1 cellular context compared by ENCODE assay signal in the genomic region with DNA sequence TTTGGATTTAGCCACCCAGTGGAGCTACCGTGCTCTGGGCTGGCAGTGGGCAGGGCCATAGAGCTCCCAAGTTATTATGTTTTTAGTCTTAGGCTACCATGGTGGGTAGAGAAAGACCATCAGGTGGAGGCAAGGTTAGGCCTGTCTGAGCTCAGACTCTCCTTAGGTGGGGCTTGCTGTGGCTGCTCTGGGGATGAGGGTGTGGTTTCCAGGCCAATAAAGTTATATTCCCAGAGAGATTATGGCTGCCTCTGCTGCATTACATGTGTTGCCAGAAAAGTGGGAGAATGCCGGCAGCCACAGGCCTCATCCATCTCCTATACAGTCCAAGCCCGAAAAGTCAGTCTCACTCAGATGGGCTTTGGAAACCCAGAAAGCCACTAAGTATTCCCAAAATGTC.
TF ChIP-seq lines count a peak whose summit lies in the region.

No MANE protein-coding gene starts in this region.

TF ChIP-seq in GM23338, 12 proteins besides CTCF, POLR2A, EP300 and RAD21 (continued from another document):
- TF ChIP-seq ZNF462 (CRISPR knock-in tag; IDR thresholded peaks at IDR 0.05) = no peak
- TF ChIP-seq NANOG (IDR thresholded peaks at IDR 0.05; ENCODE audit: borderline replicate concordance) = no peak
- TF ChIP-seq POLR2AphosphoS5 (IDR thresholded peaks at IDR 0.05; ENCODE audit: low read depth) = no peak
- no peak for TF ChIP-seq STAT1 (IDR thresholded peaks at IDR 0.05; ENCODE audit: unreplicated experiment)
- no peak for TF ChIP-seq ZNF114 (CRISPR knock-in tag; IDR thresholded peaks at IDR 0.05)
- no peak for TF ChIP-seq CREB1 (CRISPR knock-in tag; IDR thresholded peaks at IDR 0.05; ENCODE audit: low read depth)
- TF ChIP-seq, protein P1, sequence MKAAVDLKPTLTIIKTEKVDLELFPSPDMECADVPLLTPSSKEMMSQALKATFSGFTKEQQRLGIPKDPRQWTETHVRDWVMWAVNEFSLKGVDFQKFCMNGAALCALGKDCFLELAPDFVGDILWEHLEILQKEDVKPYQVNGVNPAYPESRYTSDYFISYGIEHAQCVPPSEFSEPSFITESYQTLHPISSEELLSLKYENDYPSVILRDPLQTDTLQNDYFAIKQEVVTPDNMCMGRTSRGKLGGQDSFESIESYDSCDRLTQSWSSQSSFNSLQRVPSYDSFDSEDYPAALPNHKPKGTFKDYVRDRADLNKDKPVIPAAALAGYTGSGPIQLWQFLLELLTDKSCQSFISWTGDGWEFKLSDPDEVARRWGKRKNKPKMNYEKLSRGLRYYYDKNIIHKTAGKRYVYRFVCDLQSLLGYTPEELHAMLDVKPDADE (IDR thresholded peaks at IDR 0.05) = no peak
- TF ChIP-seq, protein P2, sequence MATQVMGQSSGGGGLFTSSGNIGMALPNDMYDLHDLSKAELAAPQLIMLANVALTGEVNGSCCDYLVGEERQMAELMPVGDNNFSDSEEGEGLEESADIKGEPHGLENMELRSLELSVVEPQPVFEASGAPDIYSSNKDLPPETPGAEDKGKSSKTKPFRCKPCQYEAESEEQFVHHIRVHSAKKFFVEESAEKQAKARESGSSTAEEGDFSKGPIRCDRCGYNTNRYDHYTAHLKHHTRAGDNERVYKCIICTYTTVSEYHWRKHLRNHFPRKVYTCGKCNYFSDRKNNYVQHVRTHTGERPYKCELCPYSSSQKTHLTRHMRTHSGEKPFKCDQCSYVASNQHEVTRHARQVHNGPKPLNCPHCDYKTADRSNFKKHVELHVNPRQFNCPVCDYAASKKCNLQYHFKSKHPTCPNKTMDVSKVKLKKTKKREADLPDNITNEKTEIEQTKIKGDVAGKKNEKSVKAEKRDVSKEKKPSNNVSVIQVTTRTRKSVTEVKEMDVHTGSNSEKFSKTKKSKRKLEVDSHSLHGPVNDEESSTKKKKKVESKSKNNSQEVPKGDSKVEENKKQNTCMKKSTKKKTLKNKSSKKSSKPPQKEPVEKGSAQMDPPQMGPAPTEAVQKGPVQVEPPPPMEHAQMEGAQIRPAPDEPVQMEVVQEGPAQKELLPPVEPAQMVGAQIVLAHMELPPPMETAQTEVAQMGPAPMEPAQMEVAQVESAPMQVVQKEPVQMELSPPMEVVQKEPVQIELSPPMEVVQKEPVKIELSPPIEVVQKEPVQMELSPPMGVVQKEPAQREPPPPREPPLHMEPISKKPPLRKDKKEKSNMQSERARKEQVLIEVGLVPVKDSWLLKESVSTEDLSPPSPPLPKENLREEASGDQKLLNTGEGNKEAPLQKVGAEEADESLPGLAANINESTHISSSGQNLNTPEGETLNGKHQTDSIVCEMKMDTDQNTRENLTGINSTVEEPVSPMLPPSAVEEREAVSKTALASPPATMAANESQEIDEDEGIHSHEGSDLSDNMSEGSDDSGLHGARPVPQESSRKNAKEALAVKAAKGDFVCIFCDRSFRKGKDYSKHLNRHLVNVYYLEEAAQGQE (IDR thresholded peaks at IDR 0.05; ENCODE audit: unreplicated experiment) = no peak
- no peak for TF ChIP-seq JUNB (IDR thresholded peaks at IDR 0.05; ENCODE audit: unreplicated experiment)
- no peak for TF ChIP-seq EZH2phosphoT487 (IDR thresholded peaks at IDR 0.05; ENCODE audit: unreplicated experiment)
